Comparison of ENCODE assay signal across 22 cellular contexts in the genomic region with DNA sequence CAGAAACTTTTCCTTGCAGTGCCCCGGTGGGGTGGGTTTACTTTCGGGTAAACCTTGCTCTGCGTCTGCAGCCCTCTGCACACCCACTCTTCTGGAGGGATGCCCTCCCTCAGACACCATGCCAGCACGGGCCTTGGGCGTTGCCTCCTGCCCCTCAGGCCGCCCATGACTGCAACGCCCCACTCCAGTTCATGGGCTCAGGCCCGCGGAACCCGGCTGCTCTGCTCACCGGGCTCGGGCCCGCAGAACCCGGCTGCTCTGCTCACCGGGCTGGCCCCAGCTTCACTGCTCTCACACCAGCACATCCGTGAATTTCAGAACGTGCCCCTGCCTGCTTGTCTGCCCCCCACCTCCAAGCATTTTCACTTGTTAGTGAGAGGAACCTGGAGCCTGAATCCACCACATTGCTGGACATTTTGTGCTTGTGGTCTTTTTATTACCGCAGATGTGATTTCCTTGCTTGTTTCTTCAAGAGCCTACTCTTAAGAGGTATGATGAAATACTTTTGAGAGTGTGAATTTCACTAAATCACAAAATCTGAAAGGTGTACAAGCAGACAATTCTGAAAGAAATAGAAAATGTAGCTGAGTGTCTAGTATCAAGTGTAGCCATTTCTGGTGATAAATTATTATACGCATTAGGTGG.
DNase-seq lines count a peak whose midpoint lies in the region; ATAC-seq, FAIRE-seq and TF ChIP-seq lines count a peak whose summit lies in the region.
"Had no signal": no experiment of that assay in that cellular context is flagged by ENCODE, and none has a peak within 500 bp of the region (broad histone marks: within the 10 kb centered on the region; RNA-seq: fewer than 3 reads in every experiment).

No MANE protein-coding gene starts in this region.

- no peaks in the 10 kb centered on the region for H3K9me1 ChIP-seq in keratinocyte (ENCODE audit: control insufficient read depth, extremely low read depth, insufficient read depth, low read length)

- H4K20me1 ChIP-seq in keratinocyte (ENCODE audit: control insufficient read depth, extremely low read depth, insufficient read depth, low read length), result peaks cover 4% of the 10 kb centered on the region

- peaks cover 17% of the 10 kb centered on the region for H3K79me2 ChIP-seq in keratinocyte (ENCODE audit: control insufficient read depth, insufficient read depth, low read length)

- no peak overlapping the region for H3K9ac ChIP-seq in keratinocyte (ENCODE audit: control insufficient read depth, extremely low read depth, insufficient read depth, low read length)

- no peaks in the 10 kb centered on the region; the same call in 1 of the 2 replicates for H3K36me3 ChIP-seq in RWPE2 (ENCODE audit: low read depth)
- no peaks in the 10 kb centered on the region for H3K36me3 ChIP-seq in keratinocyte (ENCODE audit: control insufficient read depth in 2 of 2, extremely low read depth in 1 of 2, insufficient read depth in 2 of 2, low read length in 2 of 2)
- H3K36me3 ChIP-seq: heart left ventricle, left ventricle myocardium inferior had no signal

- no peaks in the 10 kb centered on the region for H3K9me3 Mint-ChIP-seq in activated naive CD4-positive, alpha-beta T cell treated with anti-CD3 and anti-CD28 coated beads, Interleukin-2, amount 50 U/mL, for 24 hours
- no peaks in the 10 kb centered on the region for H3K9me3 Mint-ChIP-seq in stimulated activated naive CD8-positive, alpha-beta T cell treated with anti-CD3 and anti-CD28 coated beads, Interleukin-15, amount 100 ng/mL, for 72 hours
- H3K9me3 Mint-ChIP-seq: activated CD4-positive, alpha-beta memory T cell treated with anti-CD3 and anti-CD28 coated beads, Interleukin-2, amount 10 ng/mL, durations not matched to agents 7 days and 5 days; CD14-positive monocyte had no signal

- H3K27ac Mint-ChIP-seq in activated naive CD4-positive, alpha-beta T cell treated with anti-CD3 and anti-CD28 coated beads, Interleukin-2, amount 50 U/mL, for 24 hours, result peak overlapping the region; percentile 81
- H3K27ac Mint-ChIP-seq in stimulated activated naive CD8-positive, alpha-beta T cell treated with anti-CD3 and anti-CD28 coated beads, Interleukin-15, amount 100 ng/mL, for 72 hours, result peak overlapping the region; percentile 20 to 43
- H3K27ac Mint-ChIP-seq: activated CD4-positive, alpha-beta memory T cell treated with anti-CD3 and anti-CD28 coated beads, Interleukin-2, amount 10 ng/mL, durations not matched to agents 7 days and 5 days had no signal

- H3K9me3 ChIP-seq in RWPE2 (ENCODE audit: severe bottlenecking) (no peaks in the 10 kb centered on the region), keratinocyte (ENCODE audit: control insufficient read depth, low read depth, low read length) (no peaks in the 10 kb centered on the region)
- H3K9me3 ChIP-seq: left ventricle myocardium inferior had no signal

- H3K36me3 Mint-ChIP-seq in activated naive CD4-positive, alpha-beta T cell treated with anti-CD3 and anti-CD28 coated beads, Interleukin-2, amount 50 U/mL, for 24 hours, result peaks cover 16% of the 10 kb centered on the region

- peaks cover 88% of the 10 kb centered on the region for H3K4me1 Mint-ChIP-seq in activated naive CD4-positive, alpha-beta T cell treated with anti-CD3 and anti-CD28 coated beads, Interleukin-2, amount 50 U/mL, for 24 hours
- peaks cover 84% of the 10 kb centered on the region for H3K4me1 Mint-ChIP-seq in stimulated activated naive CD8-positive, alpha-beta T cell treated with anti-CD3 and anti-CD28 coated beads, Interleukin-15, amount 100 ng/mL, for 72 hours

- peaks cover 11% of the 10 kb centered on the region for H3K4me1 ChIP-seq in RWPE2 (ENCODE audit: insufficient read depth, poor library complexity, severe bottlenecking)
- H3K4me1 ChIP-seq in keratinocyte (ENCODE audit: control insufficient read depth, extremely low read depth, insufficient read depth, low read length), result peaks cover 6% of the 10 kb centered on the region

- peak overlapping the region; percentile 47 for H3K4me3 Mint-ChIP-seq in activated naive CD4-positive, alpha-beta T cell treated with anti-CD3 and anti-CD28 coated beads, Interleukin-2, amount 50 U/mL, for 24 hours
- peak overlapping the region in 1 of 2 donors; percentile 66 for H3K4me3 Mint-ChIP-seq in stimulated activated naive CD8-positive, alpha-beta T cell treated with anti-CD3 and anti-CD28 coated beads, Interleukin-15, amount 100 ng/mL, for 72 hours
- H3K4me3 Mint-ChIP-seq: activated CD4-positive, alpha-beta memory T cell treated with anti-CD3 and anti-CD28 coated beads, Interleukin-2, amount 10 ng/mL, durations not matched to agents 7 days and 5 days; CD14-positive monocyte had no signal

- H3K27me3 ChIP-seq in RWPE2 (ENCODE audit: insufficient read depth, poor library complexity, severe bottlenecking), result no peaks in the 10 kb centered on the region
- no peaks in the 10 kb centered on the region for H3K27me3 ChIP-seq in keratinocyte (ENCODE audit: control insufficient read depth, extremely low read depth, insufficient read depth, low read length)
- H3K27me3 ChIP-seq: heart left ventricle had no signal

- H3K4me3 ChIP-seq in RWPE2 (ENCODE audit: severe bottlenecking), result no peak overlapping the region
- H3K4me3 ChIP-seq in keratinocyte (ENCODE audit: control insufficient read depth in 2 of 3, extremely low read depth in 1 of 3, insufficient read depth in 2 of 3, low read depth in 1 of 3, low read length in 3 of 3), result no peak overlapping the region
- H3K4me3 ChIP-seq: heart left ventricle, left ventricle myocardium inferior had no signal

- H3K27ac ChIP-seq in RWPE2 (ENCODE audit: poor library complexity, severe bottlenecking), result no peak overlapping the region
- H3K27ac ChIP-seq in keratinocyte (ENCODE audit: control insufficient read depth, insufficient read depth, low read length), result no peak overlapping the region
- H3K27ac ChIP-seq: heart left ventricle, left ventricle myocardium inferior had no signal

- peak overlapping the region; percentile 18 for H3K4me2 ChIP-seq in keratinocyte (ENCODE audit: control insufficient read depth, extremely low read depth, insufficient read depth, low read depth, low read length)

- ATAC-seq in RWPE2 (ENCODE audit: low read depth) (no peak), GM19324 (IDR thresholded peaks at IDR 0.05; ENCODE audit: low FRiP score, unreplicated experiment) (no peak)
- no peak for ATAC-seq in stimulated activated naive CD8-positive, alpha-beta T cell treated with anti-CD3 and anti-CD28 coated beads, Interleukin-15, amount 100 ng/mL, for 72 hours
- ATAC-seq: heart left ventricle had no signal

- H2AFZ ChIP-seq in keratinocyte (ENCODE audit: control insufficient read depth, low read length), result no peak overlapping the region

- no peaks in the 10 kb centered on the region for H3K27me3 Mint-ChIP-seq in activated naive CD4-positive, alpha-beta T cell treated with anti-CD3 and anti-CD28 coated beads, Interleukin-2, amount 50 U/mL, for 24 hours
- no peaks in the 10 kb centered on the region for H3K27me3 Mint-ChIP-seq in stimulated activated naive CD8-positive, alpha-beta T cell treated with anti-CD3 and anti-CD28 coated beads, Interleukin-15, amount 100 ng/mL, for 72 hours
- H3K27me3 Mint-ChIP-seq: activated CD4-positive, alpha-beta memory T cell treated with anti-CD3 and anti-CD28 coated beads, Interleukin-2, amount 10 ng/mL, durations not matched to agents 7 days and 5 days had no signal

- no peak for DNase-seq in activated naive CD4-positive, alpha-beta T cell treated with Interleukin-2 at 50 U/mL for 16 hours
- peak; percentile 47 for DNase-seq in RWPE2 (ENCODE audit: low spot score)
- no peak for DNase-seq in keratinocyte (ENCODE audit: low read depth, low spot score)
- no peak for DNase-seq in stimulated activated naive CD8-positive, alpha-beta T cell treated with anti-CD3 and anti-CD28 coated beads, Interleukin-15, amount 100 ng/mL, for 72 hours
- DNase-seq in NCI-H187 treated with DMSO at 0.1 percent for 48 hours (lab: John Stamatoyannopoulos, UW), result no peak
- DNase-seq: activated CD4-positive, alpha-beta memory T cell treated with anti-CD3 and anti-CD28 coated beads, Interleukin-2, amount 10 ng/mL, durations not matched to agents 7 days and 5 days; activated T-cell treated with anti-CD3 and anti-CD28 coated beads, Interleukin-2, amount 50 U/mL, for 1 hour; amniotic stem cell; cortex of kidney; heart left ventricle; left ventricle myocardium inferior; MM.1S; NCI-H1436 treated with DMSO at 0.1 percent for 48 hours; NCI-H748 treated with DMSO at 0.1 percent for 48 hours; occipital lobe; OCI-M1; retina; SHP77 had no signal

- no peak for FAIRE-seq in keratinocyte (lab: Jason Lieb, UNC)
- FAIRE-seq: bronchial epithelial cell had no signal

- dilution Hi-C loops in keratinocyte (cut with MboI; ENCODE audit: extremely low pct_ligation_motif_present, low sequenced_read_pairs), result no loop called here

- TF ChIP-seq CTCF in RWPE2 (IDR thresholded peaks at IDR 0.05; ENCODE audit: poor library complexity, severe bottlenecking) (no peak), keratinocyte (optimal IDR thresholded peaks at IDR 0.05 in 1 of 3, IDR thresholded peaks at IDR 0.05 in 1 of 3, conservative IDR thresholded peaks at IDR 0.05 in 1 of 3; ENCODE audit: extremely low read depth in 1 of 3, insufficient read depth in 2 of 3, low read length in 3 of 3) (no peak)
